Comparison of ENCODE assay signal across 8 cellular contexts in genomic region chr14:99393059-99393655, GRCh38.
DNase-seq lines count a peak whose midpoint lies in the region; ATAC-seq and TF ChIP-seq lines count a peak whose summit lies in the region.

No MANE protein-coding gene starts in this region.

- no TSS peak for BruUV-seq in A673 (replicated peaks; lab: Mats Ljungman, UMichigan)

- peak; percentile 69 for ATAC-seq in HG03342 (IDR thresholded peaks at IDR 0.05; ENCODE audit: unreplicated experiment)

- POLR2A ChIA-PET in A673 (lab: Charles Lee; ENCODE audit: low non-redundant PET): no interaction called here

- CTCF ChIA-PET in A673 (lab: Charles Lee): interaction anchor here (0.8 to 1.6 kb wide), 5 partner anchors 8 to 73 kb away, joined by 3 to 10 read pairs (median 4); no protein-coding TSS in a partner anchor

- no peaks in the 10 kb centered on the region for H3K9me3 ChIP-seq in A673 (ENCODE audit: low read depth, low read length, poor library complexity, severe bottlenecking)

- H3K9me3 Mint-ChIP-seq in mesothelial cell of epicardium: no peaks in the 10 kb centered on the region

- no peaks in the 10 kb centered on the region for H3K27me3 Mint-ChIP-seq in mesothelial cell of epicardium (ENCODE audit: low read depth)

- no peak overlapping the region for H3K27ac Mint-ChIP-seq in mesothelial cell of epicardium

- no peak overlapping the region for H3K4me3 ChIP-seq in A673 (ENCODE audit: low read depth, low read length, poor library complexity, severe bottlenecking)
- no peak overlapping the region for H3K4me3 ChIP-seq in GM12865 (ENCODE audit: low read depth, low read length)
- H3K4me3 ChIP-seq in cardiac fibroblast (replicated peaks in 1 of 2; ENCODE audit: low read depth in 2 of 2, low read length in 2 of 2): no peak overlapping the region

- no peak overlapping the region for H3K27ac ChIP-seq in A673 (ENCODE audit: low read depth, low read length, poor library complexity, severe bottlenecking)

- peak; percentile 90 for TF ChIP-seq CTCF in A673 (conservative IDR thresholded peaks at IDR 0.05; ENCODE audit: low read depth, low read length)
- peak; percentile 84 for TF ChIP-seq CTCF in GM12865 (IDR thresholded peaks at IDR 0.05; ENCODE audit: insufficient read depth, low read depth, low read length, missing control alignments)
- peak; percentile 92 for TF ChIP-seq CTCF in cardiac fibroblast (IDR thresholded peaks at IDR 0.05; ENCODE audit: low read depth, low read length)
- peak; percentile 51 for TF ChIP-seq CTCF in mesothelial cell of epicardium (IDR thresholded peaks at IDR 0.05; ENCODE audit: unreplicated experiment)

- no peak overlapping the region for H3K4me3 Mint-ChIP-seq in mesothelial cell of epicardium

- H3K27me3 ChIP-seq in A673 (replicated peaks; ENCODE audit: insufficient read depth, low read depth, low read length, poor library complexity): no peaks in the 10 kb centered on the region

- H3K36me3 ChIP-seq in A673 (ENCODE audit: insufficient read depth, low read length, poor library complexity, severe bottlenecking): peaks cover 2% of the 10 kb centered on the region

- H3K36me3 Mint-ChIP-seq in mesothelial cell of epicardium: peaks cover 4% of the 10 kb centered on the region

- H3K4me1 Mint-ChIP-seq in mesothelial cell of epicardium: peaks cover 1% of the 10 kb centered on the region

- peaks cover 3% of the 10 kb centered on the region for H3K4me1 ChIP-seq in A673 (ENCODE audit: insufficient read depth, low read length, poor library complexity, severe bottlenecking)

- in situ Hi-C loops in SK-MEL-5 (cut with HindIII; ENCODE audit: low pct_unique_long_range_greater_than_20kb, low sequenced_read_pairs): no loop called here

- DNase-seq in A673 (ENCODE audit: low spot score) (peak; percentile 69), GM12865 (ENCODE audit: low read depth) (peak; percentile 54), SK-MEL-5 (ENCODE audit: low read depth, low spot score) (peak; percentile 71), cardiac fibroblast (ENCODE audit: low read depth in 2 of 2) (peak; percentile 47 to 51), mesothelial cell of epicardium (ENCODE audit: low spot score in 2 of 2, unreplicated experiment in 2 of 2) (peak in 1 of 2 experiments; percentile 59), NCI-H1930 (lab: John Stamatoyannopoulos, UW) (no peak), NCI-H2081 treated with DMSO at 0.1 percent for 48 hours (lab: John Stamatoyannopoulos, UW) (no peak)

- intact Hi-C loops in A673 (cut with micrococcal nuclease; ENCODE audit: unreplicated experiment): loop anchor here (10.0 kb wide), 1 partner anchor 232 kb away; no protein-coding TSS in a partner anchor

Comparison
In these comparisons a context has a peak if more than half of its experiments do, and no peak if none do; other contexts are left out.
1. DNase-seq: peak in A673 (single experiment), GM12865 (single experiment), SK-MEL-5 (single experiment) and cardiac fibroblast (2 of 2); none in NCI-H1930 (0 of 2) and NCI-H2081 treated with DMSO at 0.1 percent for 48 hours (single experiment).
2. Peak in every context shown above with its lines, with median percentiles within 50 percentile points of each other: CTCF ChIP-seq.